ENCODE assay signal across 36 cellular contexts in genomic region chr20:61373956-61374545, GRCh38.
"Had no signal": no experiment of that assay in that cellular context is flagged by ENCODE, and none has a peak within 500 bp of the region (broad histone marks: within the 10 kb centered on the region; RNA-seq: fewer than 3 reads in every experiment).

No MANE protein-coding gene starts in this region.

- H3K4me3 ChIP-seq: adrenal gland, body of pancreas, breast epithelium, cardiac muscle cell, coronary artery, dorsolateral prefrontal cortex had no signal

- H3K27me3 Mint-ChIP-seq: activated B cell treated with CpG ODN at 0.5 μM for 24 hours; activated CD4-positive, alpha-beta T cell treated with anti-CD3 and anti-CD28 coated beads, Interleukin-2, amount 10 ng/mL, durations not matched to agents 24 days and 14 days; activated CD8-positive, alpha-beta memory T cell treated with anti-CD3 and anti-CD28 coated beads, Interleukin-2, amount 10 ng/mL, durations not matched to agents 7 days and 5 days; activated naive CD4-positive, alpha-beta T cell treated with anti-CD3 and anti-CD28 coated beads, Interleukin-2, amount 50 U/mL, for 24 hours; activated naive CD8-positive, alpha-beta T cell treated with anti-CD3 and anti-CD28 coated beads for 36 hours; activated naive CD8-positive, alpha-beta T cell treated with anti-CD3 and anti-CD28 coated beads, Interleukin-2, amount 50 U/mL, for 24 hours; dendritic cell treated with granulocyte-macrophage colony-stimulating factor and Interleukin-4, amounts not matched to agents 40 ng/mL and 50 ng/mL, for 4 days; T-helper 17 cell had no signal

- H3K27ac ChIP-seq: adrenal gland, body of pancreas, breast epithelium, cardiac muscle cell, coronary artery, WERI-Rb-1 had no signal

- H3K27ac Mint-ChIP-seq: activated B cell treated with CpG ODN at 0.5 μM for 24 hours; activated CD4-positive, alpha-beta memory T cell treated with anti-CD3 and anti-CD28 coated beads for 36 hours; activated CD4-positive, alpha-beta T cell treated with anti-CD3 and anti-CD28 coated beads, Interleukin-2, amount 10 ng/mL, durations not matched to agents 24 days and 14 days; activated CD8-positive, alpha-beta memory T cell treated with anti-CD3 and anti-CD28 coated beads, Interleukin-2, amount 10 ng/mL, durations not matched to agents 7 days and 5 days; activated CD8-positive, alpha-beta T cell treated with anti-CD3 and anti-CD28 coated beads, Interleukin-2, amount 10 ng/mL, durations not matched to agents 7 days and 5 days; activated naive CD4-positive, alpha-beta T cell treated with anti-CD3 and anti-CD28 coated beads, Interleukin-2, amount 50 U/mL, for 24 hours; activated naive CD8-positive, alpha-beta T cell treated with anti-CD3 and anti-CD28 coated beads for 36 hours; activated naive CD8-positive, alpha-beta T cell treated with anti-CD3 and anti-CD28 coated beads, Interleukin-2, amount 50 U/mL, for 24 hours; activated T-helper 1 cell treated with anti-CD3 and anti-CD28 coated beads, Interleukin-12 subunit alpha, Interleukin-12 subunit beta, Interleukin-2, Interleukin-4 antibody, amounts not matched to agents 30 ng/mL and 10 ng/mL and 1 ng/mL, durations not matched to agents 14 hours and 24 hours and 36 hours; activated T-helper 2 cell treated with anti-CD3 and anti-CD28 coated beads, Interferon-gamma antibody, Interleukin-2, Interleukin-4, amounts not matched to agents 10 μg/mL and 5 μg/mL and 100 μg/mL, durations not matched to agents 14 hours and 24 hours and 36 hours; dendritic cell treated with granulocyte-macrophage colony-stimulating factor and Interleukin-4, amounts not matched to agents 40 ng/mL and 50 ng/mL, for 4 days; endodermal cell; T-helper 17 cell; T-helper 2 cell treated with Interferon-gamma antibody and Interleukin-4, amounts not matched to agents 5 μg/mL and 100 μg/mL, for 36 hours had no signal

- H3K4me1 ChIP-seq: adrenal gland, body of pancreas, breast epithelium had no signal

- H3K9me3 Mint-ChIP-seq: activated CD4-positive, alpha-beta memory T cell treated with anti-CD3 and anti-CD28 coated beads for 36 hours; activated CD4-positive, alpha-beta T cell treated with anti-CD3 and anti-CD28 coated beads, Interleukin-2, amount 10 ng/mL, durations not matched to agents 24 days and 14 days; activated naive CD4-positive, alpha-beta T cell treated with anti-CD3 and anti-CD28 coated beads, Interleukin-2, amount 50 U/mL, for 24 hours; activated naive CD8-positive, alpha-beta T cell treated with anti-CD3 and anti-CD28 coated beads for 36 hours; dendritic cell treated with granulocyte-macrophage colony-stimulating factor and Interleukin-4, amounts not matched to agents 40 ng/mL and 50 ng/mL, for 4 days; endodermal cell had no signal

- H3K36me3 Mint-ChIP-seq: activated CD4-positive, alpha-beta memory T cell treated with anti-CD3 and anti-CD28 coated beads for 36 hours; activated CD8-positive, alpha-beta memory T cell treated with anti-CD3 and anti-CD28 coated beads, Interleukin-2, amount 10 ng/mL, durations not matched to agents 7 days and 5 days; activated naive CD4-positive, alpha-beta T cell treated with anti-CD3 and anti-CD28 coated beads, Interleukin-2, amount 50 U/mL, for 24 hours; activated naive CD8-positive, alpha-beta T cell treated with anti-CD3 and anti-CD28 coated beads for 36 hours had no signal

- H3K4me1 Mint-ChIP-seq: activated B cell treated with CpG ODN at 0.5 μM for 24 hours; activated CD4-positive, alpha-beta T cell treated with anti-CD3 and anti-CD28 coated beads, Interleukin-2, amount 10 ng/mL, durations not matched to agents 24 days and 14 days; activated CD8-positive, alpha-beta memory T cell treated with anti-CD3 and anti-CD28 coated beads, Interleukin-2, amount 10 ng/mL, durations not matched to agents 7 days and 5 days; activated naive CD4-positive, alpha-beta T cell treated with anti-CD3 and anti-CD28 coated beads, Interleukin-2, amount 50 U/mL, for 24 hours; activated naive CD8-positive, alpha-beta T cell treated with anti-CD3 and anti-CD28 coated beads for 36 hours; activated naive CD8-positive, alpha-beta T cell treated with anti-CD3 and anti-CD28 coated beads, Interleukin-2, amount 50 U/mL, for 24 hours; T-helper 17 cell had no signal

- ATAC-seq: activated CD4-positive, CD25-positive, alpha-beta regulatory T cell treated with anti-CD3 and anti-CD28 coated beads, Interleukin-2, amount 50 U/mL, for 24 hours; activated CD8-positive, alpha-beta memory T cell treated with anti-CD3 and anti-CD28 coated beads, Interleukin-2, amount 10 ng/mL, durations not matched to agents 7 days and 5 days; activated CD8-positive, alpha-beta T cell treated with anti-CD3 and anti-CD28 coated beads, Interleukin-2, amount 10 ng/mL, durations not matched to agents 7 days and 5 days; activated naive CD8-positive, alpha-beta T cell treated with anti-CD3 and anti-CD28 coated beads, Interleukin-2, amount 50 U/mL, for 24 hours; body of pancreas; esophagus mucosa; T-helper 17 cell had no signal

- H3K4me3 Mint-ChIP-seq: activated B cell treated with CpG ODN at 0.5 μM for 24 hours; activated CD4-positive, alpha-beta memory T cell treated with anti-CD3 and anti-CD28 coated beads for 36 hours; activated CD4-positive, alpha-beta T cell treated with anti-CD3 and anti-CD28 coated beads, Interleukin-2, amount 10 ng/mL, durations not matched to agents 24 days and 14 days; activated CD8-positive, alpha-beta memory T cell treated with anti-CD3 and anti-CD28 coated beads, Interleukin-2, amount 10 ng/mL, durations not matched to agents 7 days and 5 days; activated CD8-positive, alpha-beta T cell treated with anti-CD3 and anti-CD28 coated beads, Interleukin-2, amount 10 ng/mL, durations not matched to agents 7 days and 5 days; activated naive CD4-positive, alpha-beta T cell treated with anti-CD3 and anti-CD28 coated beads, Interleukin-2, amount 50 U/mL, for 24 hours; activated naive CD8-positive, alpha-beta T cell treated with anti-CD3 and anti-CD28 coated beads for 36 hours; activated naive CD8-positive, alpha-beta T cell treated with anti-CD3 and anti-CD28 coated beads, Interleukin-2, amount 50 U/mL, for 24 hours; activated T-helper 1 cell treated with anti-CD3 and anti-CD28 coated beads, Interleukin-12 subunit alpha, Interleukin-12 subunit beta, Interleukin-2, Interleukin-4 antibody, amounts not matched to agents 30 ng/mL and 10 ng/mL and 1 ng/mL, durations not matched to agents 14 hours and 24 hours and 36 hours; dendritic cell treated with granulocyte-macrophage colony-stimulating factor and Interleukin-4, amounts not matched to agents 40 ng/mL and 50 ng/mL, for 4 days; endodermal cell; T-helper 17 cell; T-helper 2 cell treated with Interferon-gamma antibody and Interleukin-4, amounts not matched to agents 5 μg/mL and 100 μg/mL, for 36 hours had no signal

- H3K27me3 ChIP-seq: adrenal gland, body of pancreas, cardiac muscle cell, dorsolateral prefrontal cortex had no signal

- H3K9me3 ChIP-seq: adrenal gland, body of pancreas, breast epithelium had no signal

- DNase-seq: activated B cell treated with CpG ODN at 0.5 μM for 24 hours; activated CD4-positive, alpha-beta memory T cell treated with anti-CD3 and anti-CD28 coated beads for 36 hours; activated CD4-positive, alpha-beta T cell treated with anti-CD3 and anti-CD28 coated beads, Interleukin-2, amount 10 ng/mL, durations not matched to agents 24 days and 14 days; activated CD8-positive, alpha-beta memory T cell treated with anti-CD3 and anti-CD28 coated beads, Interleukin-2, amount 10 ng/mL, durations not matched to agents 7 days and 5 days; activated CD8-positive, alpha-beta memory T cell treated with anti-CD3 and anti-CD28 coated beads, Interleukin-2, amount 50 U/mL, for 4 hours; activated CD8-positive, alpha-beta T cell treated with anti-CD3 and anti-CD28 coated beads, Interleukin-2, amount 10 ng/mL, durations not matched to agents 7 days and 5 days; activated gamma-delta T cell treated with Interleukin-2 at 50 U/mL for 16 hours; activated naive CD4-positive, alpha-beta T cell treated with Interleukin-2 at 50 U/mL for 16 hours; activated naive CD8-positive, alpha-beta T cell treated with anti-CD3 and anti-CD28 coated beads for 36 hours; activated naive CD8-positive, alpha-beta T cell treated with anti-CD3 and anti-CD28 coated beads, Interleukin-2, amount 50 U/mL, for 24 hours; activated T-cell treated with anti-CD3 and anti-CD28 coated beads, Interleukin-2, amount 50 U/mL, for 1 hour; activated T-cell treated with anti-CD3 and anti-CD28 coated beads, Interleukin-2, amount 50 U/mL, for 48 hours; adrenal gland; amygdala; body of pancreas; central memory CD4-positive, alpha-beta T cell; cerebellar nuclear complex; dorsolateral prefrontal cortex; effector memory CD4-positive, alpha-beta T cell; endodermal cell; foreskin fibroblast; head of caudate nucleus; T-helper 1 cell; T-helper 17 cell; T1000; WERI-Rb-1 had no signal

- H3K36me3 ChIP-seq: adrenal gland, breast epithelium, cardiac muscle cell, WERI-Rb-1 had no signal
